In the genomic region with DNA sequence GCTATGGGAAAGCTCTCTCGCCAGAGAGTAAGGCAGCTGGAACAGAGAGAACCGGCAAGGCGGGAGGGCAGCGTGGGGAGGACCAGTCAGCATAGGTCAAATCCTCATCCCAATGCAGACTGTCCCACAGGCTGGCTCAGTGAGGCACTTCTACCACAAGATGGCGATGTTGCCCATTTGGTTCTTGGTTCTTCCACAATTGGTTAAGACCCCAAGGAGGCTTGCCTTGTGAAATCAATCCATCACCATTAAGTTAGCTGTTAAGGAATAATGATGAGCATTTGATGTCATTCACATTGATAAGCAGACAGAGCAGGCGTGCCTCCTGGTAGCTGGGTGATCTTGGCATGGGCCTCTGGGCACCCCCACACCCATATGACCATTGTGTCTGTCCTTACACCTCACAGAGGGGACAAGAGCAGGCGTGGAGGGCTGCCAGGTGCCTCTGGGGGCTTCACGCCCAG, we compare ENCODE assay signal across 1 cellular context.
TF ChIP-seq lines count a peak whose summit lies in the region.

No MANE protein-coding gene starts in this region.

TF ChIP-seq in HepG2, 621 proteins besides CTCF, POLR2A, EP300 and RAD21 (continued from another document and continues in another):
- TF ChIP-seq ZSCAN29 (CRISPR knock-in tag; conservative IDR thresholded peaks at IDR 0.05) (no peak), ZNF567 (CRISPR knock-in tag; IDR thresholded peaks at IDR 0.05; ENCODE audit: borderline replicate concordance) (peak; percentile 88; the same call in 1 of the 2 replicates), ZNF607 (CRISPR knock-in tag; IDR thresholded peaks at IDR 0.05; ENCODE audit: borderline replicate concordance) (no peak), PAWR (CRISPR knock-in tag; IDR thresholded peaks at IDR 0.05; ENCODE audit: borderline replicate concordance) (no peak), ZFP82 (CRISPR knock-in tag; IDR thresholded peaks at IDR 0.05; ENCODE audit: borderline replicate concordance) (no peak), PLRG1 (conservative IDR thresholded peaks at IDR 0.05) (no peak), ZZZ3 (CRISPR knock-in tag; IDR thresholded peaks at IDR 0.05; ENCODE audit: borderline replicate concordance) (no peak), HMG20B (CRISPR knock-in tag; conservative IDR thresholded peaks at IDR 0.05) (no peak), JUN (CRISPR knock-in tag; IDR thresholded peaks at IDR 0.05) (no peak), YY1 (IDR thresholded peaks at IDR 0.05; ENCODE audit: insufficient read depth, insufficient replicate concordance, low read depth, low read length) (no peak), ZNF329 (CRISPR knock-in tag; IDR thresholded peaks at IDR 0.05; ENCODE audit: low read depth) (no peak), ERF (CRISPR knock-in tag; IDR thresholded peaks at IDR 0.05) (0 out of 2 replicates have a peak, but pooled peaks have one; percentile 57), ATM (IDR thresholded peaks at IDR 0.05; ENCODE audit: borderline replicate concordance) (no peak), SAP130 (CRISPR knock-in tag; IDR thresholded peaks at IDR 0.05; ENCODE audit: low read depth) (peak; percentile 35; the same call in 1 of the 2 replicates), TEAD2 (CRISPR knock-in tag; IDR thresholded peaks at IDR 0.05) (no peak), SMYD3 (CRISPR knock-in tag; IDR thresholded peaks at IDR 0.05) (no peak), PPARG (CRISPR knock-in tag; conservative IDR thresholded peaks at IDR 0.05) (no peak), ZC3H4 (CRISPR knock-in tag; IDR thresholded peaks at IDR 0.05; ENCODE audit: borderline replicate concordance) (no peak), SNAI1 (CRISPR knock-in tag; IDR thresholded peaks at IDR 0.05; ENCODE audit: borderline replicate concordance) (no peak), GABPB1 (CRISPR knock-in tag; IDR thresholded peaks at IDR 0.05) (peak; percentile 45; the same call in 1 of the 2 replicates), ZIK1 (CRISPR knock-in tag; IDR thresholded peaks at IDR 0.05; ENCODE audit: borderline replicate concordance, low read depth) (0 out of 2 replicates have a peak, but pooled peaks have one; percentile 59), ZNF891 (CRISPR knock-in tag; IDR thresholded peaks at IDR 0.05) (no peak)
- TF ChIP-seq, protein P1, sequence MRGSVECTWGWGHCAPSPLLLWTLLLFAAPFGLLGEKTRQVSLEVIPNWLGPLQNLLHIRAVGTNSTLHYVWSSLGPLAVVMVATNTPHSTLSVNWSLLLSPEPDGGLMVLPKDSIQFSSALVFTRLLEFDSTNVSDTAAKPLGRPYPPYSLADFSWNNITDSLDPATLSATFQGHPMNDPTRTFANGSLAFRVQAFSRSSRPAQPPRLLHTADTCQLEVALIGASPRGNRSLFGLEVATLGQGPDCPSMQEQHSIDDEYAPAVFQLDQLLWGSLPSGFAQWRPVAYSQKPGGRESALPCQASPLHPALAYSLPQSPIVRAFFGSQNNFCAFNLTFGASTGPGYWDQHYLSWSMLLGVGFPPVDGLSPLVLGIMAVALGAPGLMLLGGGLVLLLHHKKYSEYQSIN (CRISPR knock-in tag; IDR thresholded peaks at IDR 0.05; ENCODE audit: borderline replicate concordance), result no peak
- TF ChIP-seq, protein P2, sequence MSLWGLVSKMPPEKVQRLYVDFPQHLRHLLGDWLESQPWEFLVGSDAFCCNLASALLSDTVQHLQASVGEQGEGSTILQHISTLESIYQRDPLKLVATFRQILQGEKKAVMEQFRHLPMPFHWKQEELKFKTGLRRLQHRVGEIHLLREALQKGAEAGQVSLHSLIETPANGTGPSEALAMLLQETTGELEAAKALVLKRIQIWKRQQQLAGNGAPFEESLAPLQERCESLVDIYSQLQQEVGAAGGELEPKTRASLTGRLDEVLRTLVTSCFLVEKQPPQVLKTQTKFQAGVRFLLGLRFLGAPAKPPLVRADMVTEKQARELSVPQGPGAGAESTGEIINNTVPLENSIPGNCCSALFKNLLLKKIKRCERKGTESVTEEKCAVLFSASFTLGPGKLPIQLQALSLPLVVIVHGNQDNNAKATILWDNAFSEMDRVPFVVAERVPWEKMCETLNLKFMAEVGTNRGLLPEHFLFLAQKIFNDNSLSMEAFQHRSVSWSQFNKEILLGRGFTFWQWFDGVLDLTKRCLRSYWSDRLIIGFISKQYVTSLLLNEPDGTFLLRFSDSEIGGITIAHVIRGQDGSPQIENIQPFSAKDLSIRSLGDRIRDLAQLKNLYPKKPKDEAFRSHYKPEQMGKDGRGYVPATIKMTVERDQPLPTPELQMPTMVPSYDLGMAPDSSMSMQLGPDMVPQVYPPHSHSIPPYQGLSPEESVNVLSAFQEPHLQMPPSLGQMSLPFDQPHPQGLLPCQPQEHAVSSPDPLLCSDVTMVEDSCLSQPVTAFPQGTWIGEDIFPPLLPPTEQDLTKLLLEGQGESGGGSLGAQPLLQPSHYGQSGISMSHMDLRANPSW (CRISPR knock-in tag; IDR thresholded peaks at IDR 0.05; ENCODE audit: borderline replicate concordance), result no peak
- TF ChIP-seq, protein P3, sequence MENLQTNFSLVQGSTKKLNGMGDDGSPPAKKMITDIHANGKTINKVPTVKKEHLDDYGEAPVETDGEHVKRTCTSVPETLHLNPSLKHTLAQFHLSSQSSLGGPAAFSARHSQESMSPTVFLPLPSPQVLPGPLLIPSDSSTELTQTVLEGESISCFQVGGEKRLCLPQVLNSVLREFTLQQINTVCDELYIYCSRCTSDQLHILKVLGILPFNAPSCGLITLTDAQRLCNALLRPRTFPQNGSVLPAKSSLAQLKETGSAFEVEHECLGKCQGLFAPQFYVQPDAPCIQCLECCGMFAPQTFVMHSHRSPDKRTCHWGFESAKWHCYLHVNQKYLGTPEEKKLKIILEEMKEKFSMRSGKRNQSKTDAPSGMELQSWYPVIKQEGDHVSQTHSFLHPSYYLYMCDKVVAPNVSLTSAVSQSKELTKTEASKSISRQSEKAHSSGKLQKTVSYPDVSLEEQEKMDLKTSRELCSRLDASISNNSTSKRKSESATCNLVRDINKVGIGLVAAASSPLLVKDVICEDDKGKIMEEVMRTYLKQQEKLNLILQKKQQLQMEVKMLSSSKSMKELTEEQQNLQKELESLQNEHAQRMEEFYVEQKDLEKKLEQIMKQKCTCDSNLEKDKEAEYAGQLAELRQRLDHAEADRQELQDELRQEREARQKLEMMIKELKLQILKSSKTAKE (CRISPR knock-in tag; IDR thresholded peaks at IDR 0.05; ENCODE audit: borderline replicate concordance), result no peak
- TF ChIP-seq, protein P4, sequence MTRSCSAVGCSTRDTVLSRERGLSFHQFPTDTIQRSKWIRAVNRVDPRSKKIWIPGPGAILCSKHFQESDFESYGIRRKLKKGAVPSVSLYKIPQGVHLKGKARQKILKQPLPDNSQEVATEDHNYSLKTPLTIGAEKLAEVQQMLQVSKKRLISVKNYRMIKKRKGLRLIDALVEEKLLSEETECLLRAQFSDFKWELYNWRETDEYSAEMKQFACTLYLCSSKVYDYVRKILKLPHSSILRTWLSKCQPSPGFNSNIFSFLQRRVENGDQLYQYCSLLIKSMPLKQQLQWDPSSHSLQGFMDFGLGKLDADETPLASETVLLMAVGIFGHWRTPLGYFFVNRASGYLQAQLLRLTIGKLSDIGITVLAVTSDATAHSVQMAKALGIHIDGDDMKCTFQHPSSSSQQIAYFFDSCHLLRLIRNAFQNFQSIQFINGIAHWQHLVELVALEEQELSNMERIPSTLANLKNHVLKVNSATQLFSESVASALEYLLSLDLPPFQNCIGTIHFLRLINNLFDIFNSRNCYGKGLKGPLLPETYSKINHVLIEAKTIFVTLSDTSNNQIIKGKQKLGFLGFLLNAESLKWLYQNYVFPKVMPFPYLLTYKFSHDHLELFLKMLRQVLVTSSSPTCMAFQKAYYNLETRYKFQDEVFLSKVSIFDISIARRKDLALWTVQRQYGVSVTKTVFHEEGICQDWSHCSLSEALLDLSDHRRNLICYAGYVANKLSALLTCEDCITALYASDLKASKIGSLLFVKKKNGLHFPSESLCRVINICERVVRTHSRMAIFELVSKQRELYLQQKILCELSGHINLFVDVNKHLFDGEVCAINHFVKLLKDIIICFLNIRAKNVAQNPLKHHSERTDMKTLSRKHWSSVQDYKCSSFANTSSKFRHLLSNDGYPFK (CRISPR knock-in tag; IDR thresholded peaks at IDR 0.05; ENCODE audit: borderline replicate concordance), result 0 out of 2 replicates have a peak, but pooled peaks have one; percentile 10
- TF ChIP-seq, protein P5, sequence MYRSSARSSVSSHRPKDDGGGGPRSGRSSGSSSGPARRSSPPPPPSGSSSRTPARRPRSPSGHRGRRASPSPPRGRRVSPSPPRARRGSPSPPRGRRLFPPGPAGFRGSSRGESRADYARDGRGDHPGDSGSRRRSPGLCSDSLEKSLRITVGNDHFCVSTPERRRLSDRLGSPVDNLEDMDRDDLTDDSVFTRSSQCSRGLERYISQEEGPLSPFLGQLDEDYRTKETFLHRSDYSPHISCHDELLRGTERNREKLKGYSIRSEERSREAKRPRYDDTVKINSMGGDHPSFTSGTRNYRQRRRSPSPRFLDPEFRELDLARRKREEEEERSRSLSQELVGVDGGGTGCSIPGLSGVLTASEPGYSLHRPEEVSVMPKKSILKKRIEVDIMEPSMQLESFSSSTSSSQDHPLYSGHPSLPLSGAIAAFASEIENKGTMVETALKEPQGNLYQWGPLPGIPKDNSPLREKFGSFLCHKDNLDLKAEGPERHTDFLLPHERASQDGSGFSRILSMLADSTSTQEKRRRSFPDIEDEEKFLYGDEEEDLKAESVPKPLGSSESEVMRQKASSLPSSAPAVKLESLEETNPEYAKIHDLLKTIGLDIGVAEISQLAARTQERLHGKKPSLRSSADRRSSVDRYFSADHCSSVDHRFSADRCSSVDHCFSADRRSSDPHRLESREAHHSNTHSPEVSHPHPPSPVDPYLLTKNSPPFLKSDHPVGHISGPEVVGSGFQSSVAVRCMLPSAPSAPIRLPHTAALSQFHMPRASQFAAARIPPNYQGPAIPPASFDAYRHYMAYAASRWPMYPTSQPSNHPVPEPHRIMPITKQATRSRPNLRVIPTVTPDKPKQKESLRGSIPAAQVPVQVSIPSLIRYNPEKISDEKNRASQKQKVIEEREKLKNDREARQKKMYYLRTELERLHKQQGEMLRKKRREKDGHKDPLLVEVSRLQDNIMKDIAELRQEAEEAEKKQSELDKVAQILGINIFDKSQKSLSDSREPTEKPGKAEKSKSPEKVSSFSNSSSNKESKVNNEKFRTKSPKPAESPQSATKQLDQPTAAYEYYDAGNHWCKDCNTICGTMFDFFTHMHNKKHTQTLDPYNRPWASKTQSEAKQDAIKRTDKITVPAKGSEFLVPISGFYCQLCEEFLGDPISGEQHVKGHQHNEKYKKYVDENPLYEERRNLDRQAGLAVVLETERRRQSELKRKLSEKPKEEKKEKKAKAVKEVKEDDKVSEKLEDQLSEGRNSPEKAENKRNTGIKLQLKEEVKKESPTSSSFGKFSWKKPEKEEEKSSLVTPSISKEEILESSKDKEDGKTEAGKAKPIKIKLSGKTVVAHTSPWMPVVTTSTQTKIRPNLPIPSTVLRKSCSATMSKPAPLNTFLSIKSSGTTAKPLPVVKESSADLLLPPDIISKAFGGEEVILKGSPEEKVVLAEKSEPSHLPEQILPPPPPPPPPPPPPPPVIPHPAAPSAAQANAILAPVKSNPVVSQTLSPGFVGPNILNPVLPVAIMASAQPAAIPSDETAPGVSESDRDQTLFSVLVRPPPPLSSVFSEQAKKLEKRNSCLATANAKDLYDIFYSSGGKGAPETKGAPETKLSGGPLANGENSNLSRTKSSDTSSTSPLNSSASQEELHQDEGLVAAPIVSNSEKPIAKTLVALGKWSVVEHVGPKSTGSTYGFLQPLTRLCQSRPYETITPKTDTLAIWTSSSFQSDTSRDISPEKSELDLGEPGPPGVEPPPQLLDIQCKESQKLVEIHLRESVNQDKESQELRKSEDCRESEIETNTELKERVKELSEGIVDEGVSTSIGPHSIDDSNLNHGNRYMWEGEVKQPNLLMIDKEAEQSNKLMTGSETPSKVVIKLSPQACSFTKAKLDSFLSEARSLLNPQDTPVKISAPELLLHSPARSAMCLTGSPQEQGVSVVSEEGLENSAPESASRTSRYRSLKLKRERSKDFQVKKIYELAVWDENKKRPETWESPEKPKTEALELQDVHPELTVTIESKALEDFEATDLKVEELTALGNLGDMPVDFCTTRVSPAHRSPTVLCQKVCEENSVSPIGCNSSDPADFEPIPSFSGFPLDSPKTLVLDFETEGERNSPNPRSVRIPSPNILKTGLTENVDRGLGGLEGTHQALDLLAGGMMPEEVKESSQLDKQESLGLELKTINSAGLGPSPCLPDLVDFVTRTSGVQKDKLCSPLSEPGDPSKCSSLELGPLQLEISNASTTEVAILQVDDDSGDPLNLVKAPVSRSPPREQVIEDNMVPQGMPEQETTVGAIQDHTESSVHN (CRISPR knock-in tag; IDR thresholded peaks at IDR 0.05), result no peak; the same call in 1 of the 2 replicates
- TF ChIP-seq, protein P6, sequence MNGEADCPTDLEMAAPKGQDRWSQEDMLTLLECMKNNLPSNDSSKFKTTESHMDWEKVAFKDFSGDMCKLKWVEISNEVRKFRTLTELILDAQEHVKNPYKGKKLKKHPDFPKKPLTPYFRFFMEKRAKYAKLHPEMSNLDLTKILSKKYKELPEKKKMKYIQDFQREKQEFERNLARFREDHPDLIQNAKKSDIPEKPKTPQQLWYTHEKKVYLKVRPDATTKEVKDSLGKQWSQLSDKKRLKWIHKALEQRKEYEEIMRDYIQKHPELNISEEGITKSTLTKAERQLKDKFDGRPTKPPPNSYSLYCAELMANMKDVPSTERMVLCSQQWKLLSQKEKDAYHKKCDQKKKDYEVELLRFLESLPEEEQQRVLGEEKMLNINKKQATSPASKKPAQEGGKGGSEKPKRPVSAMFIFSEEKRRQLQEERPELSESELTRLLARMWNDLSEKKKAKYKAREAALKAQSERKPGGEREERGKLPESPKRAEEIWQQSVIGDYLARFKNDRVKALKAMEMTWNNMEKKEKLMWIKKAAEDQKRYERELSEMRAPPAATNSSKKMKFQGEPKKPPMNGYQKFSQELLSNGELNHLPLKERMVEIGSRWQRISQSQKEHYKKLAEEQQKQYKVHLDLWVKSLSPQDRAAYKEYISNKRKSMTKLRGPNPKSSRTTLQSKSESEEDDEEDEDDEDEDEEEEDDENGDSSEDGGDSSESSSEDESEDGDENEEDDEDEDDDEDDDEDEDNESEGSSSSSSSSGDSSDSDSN (CRISPR knock-in tag; IDR thresholded peaks at IDR 0.05), result no peak
- TF ChIP-seq, protein P7, sequence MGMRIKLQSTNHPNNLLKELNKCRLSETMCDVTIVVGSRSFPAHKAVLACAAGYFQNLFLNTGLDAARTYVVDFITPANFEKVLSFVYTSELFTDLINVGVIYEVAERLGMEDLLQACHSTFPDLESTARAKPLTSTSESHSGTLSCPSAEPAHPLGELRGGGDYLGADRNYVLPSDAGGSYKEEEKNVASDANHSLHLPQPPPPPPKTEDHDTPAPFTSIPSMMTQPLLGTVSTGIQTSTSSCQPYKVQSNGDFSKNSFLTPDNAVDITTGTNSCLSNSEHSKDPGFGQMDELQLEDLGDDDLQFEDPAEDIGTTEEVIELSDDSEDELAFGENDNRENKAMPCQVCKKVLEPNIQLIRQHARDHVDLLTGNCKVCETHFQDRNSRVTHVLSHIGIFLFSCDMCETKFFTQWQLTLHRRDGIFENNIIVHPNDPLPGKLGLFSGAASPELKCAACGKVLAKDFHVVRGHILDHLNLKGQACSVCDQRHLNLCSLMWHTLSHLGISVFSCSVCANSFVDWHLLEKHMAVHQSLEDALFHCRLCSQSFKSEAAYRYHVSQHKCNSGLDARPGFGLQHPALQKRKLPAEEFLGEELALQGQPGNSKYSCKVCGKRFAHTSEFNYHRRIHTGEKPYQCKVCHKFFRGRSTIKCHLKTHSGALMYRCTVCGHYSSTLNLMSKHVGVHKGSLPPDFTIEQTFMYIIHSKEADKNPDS (CRISPR knock-in tag; IDR thresholded peaks at IDR 0.05), result no peak
- TF ChIP-seq, protein P8, sequence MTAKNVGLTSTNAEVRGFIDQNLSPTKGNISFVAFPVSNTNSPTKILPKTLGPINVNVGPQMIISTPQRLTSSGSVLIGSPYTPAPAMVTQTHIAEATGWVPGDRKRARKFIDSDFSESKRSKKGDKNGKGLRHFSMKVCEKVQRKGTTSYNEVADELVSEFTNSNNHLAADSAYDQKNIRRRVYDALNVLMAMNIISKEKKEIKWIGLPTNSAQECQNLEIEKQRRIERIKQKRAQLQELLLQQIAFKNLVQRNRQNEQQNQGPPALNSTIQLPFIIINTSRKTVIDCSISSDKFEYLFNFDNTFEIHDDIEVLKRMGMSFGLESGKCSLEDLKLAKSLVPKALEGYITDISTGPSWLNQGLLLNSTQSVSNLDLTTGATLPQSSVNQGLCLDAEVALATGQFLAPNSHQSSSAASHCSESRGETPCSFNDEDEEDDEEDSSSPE (CRISPR knock-in tag; IDR thresholded peaks at IDR 0.05), result no peak
